20 cellular contexts compared by ENCODE assay signal in genomic region chr11:9581556-9582161, GRCh38. TPM values are rescaled to one million over a fixed set of nuclear protein-coding genes. Genes with fewer than 3 reads are reported as not detected.
DNase-seq lines count a peak whose midpoint lies in the region; ATAC-seq, FAIRE-seq and TF ChIP-seq lines count a peak whose summit lies in the region.
"Had no signal": no experiment of that assay in that cellular context is flagged by ENCODE, and none has a peak within 500 bp of the region (broad histone marks: within the 10 kb centered on the region; RNA-seq: fewer than 3 reads in every experiment).

No MANE protein-coding gene starts in this region.

- no peak overlapping the region for H4K8ac ChIP-seq in IMR-90 (ENCODE audit: low read depth in 2 of 2, low read length in 2 of 2)

- POLR2A ChIA-PET in IMR-90 (lab: Charles Lee; ENCODE audit: unreplicated experiment): no interaction called here
- POLR2A ChIA-PET in K562 (lab: Yijun Ruan, JAX): interaction anchor here (0.6 to 3.2 kb wide), 6 partner anchors 8 to 160 kb away, joined by 3 to 15 read pairs (median 3); partner anchors contain the start of gene WEE1

- H4K20me1 ChIP-seq in IMR-90 (ENCODE audit: insufficient read depth, low read length): no peaks in the 10 kb centered on the region; the same call in 1 of the 2 replicates
- H4K20me1 ChIP-seq in K562 (replicated peaks; ENCODE audit: control insufficient read depth, insufficient read depth, low read length): no peaks in the 10 kb centered on the region

- peaks cover 3% of the 10 kb centered on the region; the same call in 1 of the 2 replicates for H3K9me1 ChIP-seq in IMR-90 (ENCODE audit: insufficient read depth, low read length)
- no peaks in the 10 kb centered on the region for H3K9me1 ChIP-seq in K562 (ENCODE audit: control insufficient read depth, insufficient read depth, low read length)

- peak; percentile 35 for TF ChIP-seq POLR2A in IMR-90 (IDR thresholded peaks at IDR 0.05; ENCODE audit: low read depth, low read length)
- TF ChIP-seq POLR2A in K562 (conservative IDR thresholded peaks at IDR 0.05): no peak
- no peak for TF ChIP-seq POLR2A in GM12891 (IDR thresholded peaks at IDR 0.05; ENCODE audit: low read depth, low read length)

- WGBS in IMR-90 (ENCODE audit: extremely low coverage in 2 of 2, insufficient read length in 1 of 2), 2 experiments: 100% methylated on average over 2 of the region's 6 CpGs; no CpG with 5 or more reads in 1 of the 2 experiments
- WGBS in K562 (ENCODE audit: insufficient coverage, low coverage, missing lambda C conversion rate): 97% methylated on average over 6 of the region's 6 CpGs

- H2AK5ac ChIP-seq in IMR-90 (ENCODE audit: low read depth, low read length): no peak overlapping the region

- no peak overlapping the region for H3K4ac ChIP-seq in IMR-90 (ENCODE audit: low read depth, low read length)

- H3K27ac ChIP-seq in IMR-90 (ENCODE audit: insufficient read depth, low read length): no peak overlapping the region
- H3K27ac ChIP-seq in K562 (ENCODE audit: extremely low read depth, low read depth, low read length): no peak overlapping the region
- H3K27ac ChIP-seq: C4-2B, Peyer's patch, SJCRH30 had no signal

- no peaks in the 10 kb centered on the region for H3K9me3 Mint-ChIP-seq in activated naive CD4-positive, alpha-beta T cell treated with anti-CD3 and anti-CD28 coated beads, Interleukin-2, amount 10 ng/mL, durations not matched to agents 7 days and 5 days
- H3K9me3 Mint-ChIP-seq in activated naive CD4-positive, alpha-beta T cell treated with anti-CD3 and anti-CD28 coated beads, Interleukin-2, amount 50 U/mL, for 72 hours: no peaks in the 10 kb centered on the region
- no peaks in the 10 kb centered on the region for H3K9me3 Mint-ChIP-seq in progenitor cell of endocrine pancreas (ENCODE audit: low read depth)

- no peak overlapping the region for H4K91ac ChIP-seq in IMR-90 (ENCODE audit: insufficient read depth, low read depth, low read length)

- H3K56ac ChIP-seq in IMR-90 (ENCODE audit: extremely low read depth, insufficient read depth, low read length): no peak overlapping the region

- DNase-seq in activated naive CD4-positive, alpha-beta T cell treated with anti-CD3 and anti-CD28 coated beads, Interleukin-2, amount 10 ng/mL, durations not matched to agents 7 days and 5 days: no peak
- no peak for DNase-seq in activated naive CD4-positive, alpha-beta T cell treated with anti-CD3 and anti-CD28 coated beads, Interleukin-2, amount 50 U/mL, for 72 hours (ENCODE audit: low spot score in 2 of 2)
- DNase-seq in IMR-90 (no peak), K562 (ENCODE audit: extremely low read depth in 1 of 4, low spot score in 3 of 4) (no peak), progenitor cell of endocrine pancreas (ENCODE audit: low spot score, unreplicated experiment) (no peak), Kasumi-1 (lab: John Stamatoyannopoulos, UW) (no peak), GM12891 (ENCODE audit: insufficient read length, low spot score) (no peak), UCSD-AML1 (lab: John Stamatoyannopoulos, UW; ENCODE audit: unreplicated experiment) (no peak)
- DNase-seq: EL, HCEC 1CT, NCI-H1092 treated with DMSO at 0.1 percent for 48 hours, NCI-H1436 treated with DMSO at 0.1 percent for 48 hours, NCI-H2029, NCI-H2227 treated with DMSO at 0.1 percent for 48 hours, NCI-H510A treated with DMSO at 0.1 percent for 48 hours, NCI-H748 treated with DMSO at 0.1 percent for 48 hours, Peyer's patch, SJCRH30 had no signal

- TF ChIP-seq RAD21 in IMR-90 (IDR thresholded peaks at IDR 0.05; ENCODE audit: low read length): no peak
- TF ChIP-seq RAD21 in K562 (CRISPR knock-in tag; conservative IDR thresholded peaks at IDR 0.05 in 1 of 2, IDR thresholded peaks at IDR 0.05 in 1 of 2): no peak

- H2BK20ac ChIP-seq in IMR-90 (ENCODE audit: low read depth, low read length): no peak overlapping the region

- no peak overlapping the region for H2BK120ac ChIP-seq in IMR-90 (ENCODE audit: low read depth, low read length)

- H3K79me1 ChIP-seq in IMR-90 (ENCODE audit: low read depth in 1 of 2, low read length in 2 of 2): peaks cover 11 to 51% of the 10 kb centered on the region in 2 experiments; a peak in 3 of 4 replicates

- no peaks in the 10 kb centered on the region for H3K27me3 Mint-ChIP-seq in activated naive CD4-positive, alpha-beta T cell treated with anti-CD3 and anti-CD28 coated beads, Interleukin-2, amount 10 ng/mL, durations not matched to agents 7 days and 5 days
- no peaks in the 10 kb centered on the region for H3K27me3 Mint-ChIP-seq in progenitor cell of endocrine pancreas

- dilution Hi-C loops in IMR-90 (cut with HindIII; ENCODE audit: low sequenced_read_pairs, unreplicated experiment): no loop called here

- H2AK9ac ChIP-seq in IMR-90 (replicated peaks; ENCODE audit: low read depth, low read length, poor library complexity): no peak overlapping the region

- no peak overlapping the region for H2AFZ ChIP-seq in IMR-90 (replicated peaks; ENCODE audit: low read length, poor library complexity)
- H2AFZ ChIP-seq in K562 (ENCODE audit: low read depth, low read length): no peak overlapping the region

- H3K4me2 ChIP-seq in IMR-90 (ENCODE audit: low read depth, low read length) (no peak overlapping the region), K562 (ENCODE audit: insufficient read depth, low read length) (no peak overlapping the region)

- TF ChIP-seq CTCF in IMR-90 (conservative IDR thresholded peaks at IDR 0.05; ENCODE audit: low read depth, low read length) (no peak), K562 (IDR thresholded peaks at IDR 0.05 in 2 of 3, conservative IDR thresholded peaks at IDR 0.05 in 1 of 3; ENCODE audit: insufficient read depth in 2 of 3, low read depth in 1 of 3, low read length in 3 of 3) (no peak), progenitor cell of endocrine pancreas (IDR thresholded peaks at IDR 0.05; ENCODE audit: unreplicated experiment) (no peak)

- H4K5ac ChIP-seq in IMR-90 (ENCODE audit: low read depth, low read length): no peak overlapping the region

- no TSS peak for BruUV-seq in IMR-90 (replicated peaks; lab: Mats Ljungman, UMichigan)
- BruUV-seq in K562 (replicated peaks; lab: Mats Ljungman, UMichigan): no TSS peak

- H3K9me3 ChIP-seq in IMR-90 (ENCODE audit: control insufficient read depth, insufficient read depth, low read length) (no peaks in the 10 kb centered on the region), K562 (replicated peaks; ENCODE audit: control insufficient read depth, insufficient read depth, low read depth, low read length) (no peaks in the 10 kb centered on the region)
- H3K9me3 ChIP-seq: Peyer's patch, SJCRH30 had no signal

- no peak overlapping the region for H3K18ac ChIP-seq in IMR-90 (ENCODE audit: low read depth, low read length)

- H3K14ac ChIP-seq in IMR-90 (replicated peaks; ENCODE audit: low read depth, low read length): no peak overlapping the region

- intact Hi-C loops in IMR-90 (cut with micrococcal nuclease) (no loop called here), K562 (cut with micrococcal nuclease) (no loop called here)

- H3K4me3 ChIP-seq in IMR-90 (ENCODE audit: insufficient read depth, low read depth, low read length): no peak overlapping the region
- no peak overlapping the region for H3K4me3 ChIP-seq in K562
- H3K4me3 ChIP-seq: Peyer's patch, SJCRH30 had no signal

- peaks cover 58% of the 10 kb centered on the region for H3K36me3 Mint-ChIP-seq in activated naive CD4-positive, alpha-beta T cell treated with anti-CD3 and anti-CD28 coated beads, Interleukin-2, amount 10 ng/mL, durations not matched to agents 7 days and 5 days
- H3K36me3 Mint-ChIP-seq in activated naive CD4-positive, alpha-beta T cell treated with anti-CD3 and anti-CD28 coated beads, Interleukin-2, amount 50 U/mL, for 72 hours: peaks cover 45 to 63% of the 10 kb centered on the region in 2 donors
- peaks cover 57% of the 10 kb centered on the region for H3K36me3 Mint-ChIP-seq in progenitor cell of endocrine pancreas (ENCODE audit: insufficient read depth)

- no peak overlapping the region for H3K9ac ChIP-seq in IMR-90 (ENCODE audit: low read depth, low read length)
- H3K9ac ChIP-seq in K562 (ENCODE audit: insufficient read depth in 1 of 2, low read depth in 2 of 2, low read length in 2 of 2): no peak overlapping the region

- H3K36me3 ChIP-seq in IMR-90 (ENCODE audit: control insufficient read depth, insufficient read depth, low read length) (peaks cover 36% of the 10 kb centered on the region), K562 (ENCODE audit: control insufficient read depth, insufficient read depth, low read length) (peaks cover 95% of the 10 kb centered on the region)

- peaks cover 56% of the 10 kb centered on the region for H3K79me2 ChIP-seq in K562 (ENCODE audit: control insufficient read depth, insufficient read depth, low read length)

- H3K4me1 Mint-ChIP-seq in activated naive CD4-positive, alpha-beta T cell treated with anti-CD3 and anti-CD28 coated beads, Interleukin-2, amount 10 ng/mL, durations not matched to agents 7 days and 5 days: peaks cover 56% of the 10 kb centered on the region
- H3K4me1 Mint-ChIP-seq in progenitor cell of endocrine pancreas (ENCODE audit: low read depth): peaks cover 20% of the 10 kb centered on the region

- H3K4me1 ChIP-seq in IMR-90 (ENCODE audit: control insufficient read depth, insufficient read depth, low read length): no peaks in the 10 kb centered on the region
- peaks cover 4 to 9% of the 10 kb centered on the region in 2 experiments; a peak in 3 of 5 replicates for H3K4me1 ChIP-seq in K562 (replicated peaks in 1 of 2; ENCODE audit: control insufficient read depth in 2 of 2, insufficient read depth in 2 of 2, low read length in 2 of 2)

- CTCF ChIA-PET in activated naive CD4-positive, alpha-beta T cell treated with anti-CD3 and anti-CD28 coated beads, Interleukin-2, amount 10 ng/mL, durations not matched to agents 7 days and 5 days (lab: Charles Lee): interaction anchor here (1.7 kb wide), 1 partner anchor 47 kb away, joined by 5 read pairs; no protein-coding TSS in a partner anchor
- CTCF ChIA-PET in IMR-90 (lab: Yijun Ruan, JAX) (no interaction called here), K562 (lab: Yijun Ruan, JAX; ENCODE audit: low intra/inter-chr PET ratio) (no interaction called here)

- no peak overlapping the region for H3K23ac ChIP-seq in IMR-90 (ENCODE audit: low read depth, low read length)

- no peak for TF ChIP-seq EP300 in K562 (IDR thresholded peaks at IDR 0.05; ENCODE audit: low read length)

- H3K27ac Mint-ChIP-seq in activated naive CD4-positive, alpha-beta T cell treated with anti-CD3 and anti-CD28 coated beads, Interleukin-2, amount 10 ng/mL, durations not matched to agents 7 days and 5 days: peak overlapping the region; percentile 61
- no peak overlapping the region for H3K27ac Mint-ChIP-seq in activated naive CD4-positive, alpha-beta T cell treated with anti-CD3 and anti-CD28 coated beads, Interleukin-2, amount 50 U/mL, for 72 hours
- peak overlapping the region; percentile 51 for H3K27ac Mint-ChIP-seq in progenitor cell of endocrine pancreas

- no peak for ATAC-seq in activated naive CD4-positive, alpha-beta T cell treated with anti-CD3 and anti-CD28 coated beads, Interleukin-2, amount 50 U/mL, for 72 hours
- no peak for ATAC-seq in IMR-90 (ENCODE audit: low read depth)
- ATAC-seq in K562: no peak

- in situ Hi-C loops in IMR-90 (cut with MboI; ENCODE audit: low sequenced_read_pairs): no loop called here
- in situ Hi-C loops in K562 (cut with MboI): no loop called here

- no peak overlapping the region for H3K4me3 Mint-ChIP-seq in activated naive CD4-positive, alpha-beta T cell treated with anti-CD3 and anti-CD28 coated beads, Interleukin-2, amount 10 ng/mL, durations not matched to agents 7 days and 5 days
- H3K4me3 Mint-ChIP-seq in progenitor cell of endocrine pancreas (ENCODE audit: low read depth): no peak overlapping the region

- H2BK5ac ChIP-seq in IMR-90 (ENCODE audit: low read depth, low read length, poor library complexity, severe bottlenecking): no peak overlapping the region

- H3K27me3 ChIP-seq in IMR-90 (ENCODE audit: control insufficient read depth, insufficient read depth, low read length) (no peaks in the 10 kb centered on the region), K562 (ENCODE audit: control insufficient read depth in 2 of 2, insufficient read depth in 2 of 2, low read length in 2 of 2) (no peaks in the 10 kb centered on the region)
- H3K27me3 ChIP-seq: Peyer's patch, SJCRH30 had no signal

- H2BK15ac ChIP-seq in IMR-90 (ENCODE audit: low read depth, low read length): no peak overlapping the region

- FAIRE-seq in K562 (lab: Jason Lieb, UNC) (no peak), GM12891 (lab: Jason Lieb, UNC) (no peak)
- FAIRE-seq: A204.1 had no signal

RNA-seq across cellular contexts. Expression of gene WEE1, which starts 8.2 kb away (rescaled TPM):
- 10 to 100 TPM; 39.8 to 52.3 TPM for total RNA-seq in activated naive CD4-positive, alpha-beta T cell treated with anti-CD3 and anti-CD28 coated beads, Interleukin-2, amount 50 U/mL, for 72 hours
- total RNA-seq in IMR-90 (2012; rRNA removed) (29.2 and 45.5 TPM in 2 replicates), K562 (2014; rRNA removed) (62.9 and 66.8 TPM in 2 replicates), K562 (2014; rRNA removed; fragmentation: Illumina TruSeq; extraction: Trizol) (73.2 and 80.9 TPM in 2 replicates), K562 (2015; rRNA removed; fragmentation: Illumina TruSeq; extraction: Trizol) (61.6 and 67.4 TPM in 2 replicates), K562 (2021) (82.1 and 82.7 TPM in 2 replicates), progenitor cell of endocrine pancreas (154 and 179 TPM in 2 replicates)
- polyA plus RNA-seq in IMR-90 (2012; rRNA removed) (20.2 and 26.5 TPM in 2 replicates), K562 (2011; rRNA removed) (81.2 and 99.0 TPM in 2 replicates), K562 (2014; fragmentation: Illumina TruSeq; extraction: Trizol) (73.7 and 93.4 TPM in 2 replicates), K562 (2014; fragmentation: Nextera tagmentation; extraction: Ambion mirVana) (10 to 100 TPM; 21.9 to 30.6 TPM), K562 (2014; rRNA removed) (51.3 and 53.9 TPM in 2 replicates)
- polyA plus RNA-seq in IMR-90 (2012; cell fraction: cytosol; rRNA removed): 3.7 and 5.6 TPM in 2 replicates
- polyA plus RNA-seq in IMR-90 (2012; cell fraction: nucleus; rRNA removed; ENCODE audit: low replicate concordance): 10.9 and 83.2 TPM in 2 replicates
- total RNA-seq in K562 (2011; cell fraction: chromatin; rRNA removed; ENCODE audit: low replicate concordance): 78.0 and 216 TPM in 2 replicates
- 51.9 and 57.0 TPM in 2 replicates for total RNA-seq in K562 (2011; cell fraction: nucleolus; rRNA removed)
- total RNA-seq in K562 (2011; cell fraction: nucleoplasm; rRNA removed): 101 and 161 TPM in 2 replicates
- polyA plus RNA-seq in K562 (2011; cell fraction: cytosol; rRNA removed): 20.1 and 32.8 TPM in 2 replicates
- polyA plus RNA-seq in K562 (2011; cell fraction: nucleus; rRNA removed): 77.6 and 91.0 TPM in 2 replicates
- 34.8 and 46.6 TPM in 2 replicates for polyA plus RNA-seq in K562 (2012)
- polyA minus RNA-seq in K562 (2011; rRNA and poly(A)+ RNA removed): 121 and 129 TPM in 2 replicates
- 28.7 and 41.6 TPM in 2 replicates for polyA minus RNA-seq in K562 (2011; cell fraction: cytosol; rRNA and poly(A)+ RNA removed)
- polyA minus RNA-seq in K562 (2011; cell fraction: nucleus; rRNA and poly(A)+ RNA removed): 75.3 and 97.9 TPM in 2 replicates
- polyA plus RNA-seq in GM12891 (2012; ENCODE audit: low read depth, missing spikeins): 14.3 TPM

Comparison
In these comparisons a context has a peak if more than half of its experiments do, and no peak if none do; other contexts are left out.
1. H3K27ac Mint-ChIP-seq: peak in activated naive CD4-positive, alpha-beta T cell treated with anti-CD3 and anti-CD28 coated beads, Interleukin-2, amount 10 ng/mL, durations not matched to agents 7 days and 5 days (single experiment) and progenitor cell of endocrine pancreas (single experiment); none in activated naive CD4-positive, alpha-beta T cell treated with anti-CD3 and anti-CD28 coated beads, Interleukin-2, amount 50 U/mL, for 72 hours (0 of 2).